1 cellular context compared by ENCODE assay signal in the genomic region with DNA sequence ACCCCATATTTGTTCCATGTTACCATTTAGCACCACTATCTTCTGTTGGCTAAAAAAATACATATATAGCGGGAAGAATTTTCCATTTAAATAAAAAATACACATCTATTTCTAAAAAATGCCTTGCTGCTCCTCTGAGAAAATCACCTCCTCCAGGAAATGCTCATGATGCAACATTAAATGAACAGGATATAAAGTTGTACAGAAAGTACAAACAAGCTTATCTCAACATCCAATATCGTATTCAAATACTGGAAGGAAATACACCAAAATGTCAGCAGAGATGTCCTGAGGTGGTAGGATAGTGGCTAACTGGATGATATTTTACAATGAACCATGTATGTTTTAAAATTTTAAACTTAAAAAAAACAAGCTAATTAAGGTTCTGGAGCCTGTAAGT.
TF ChIP-seq lines count a peak whose summit lies in the region.

No MANE protein-coding gene starts in this region.

TF ChIP-seq in IMR-90, 13 proteins besides CTCF, POLR2A, EP300 and RAD21:
- TF ChIP-seq CHD1 (IDR thresholded peaks at IDR 0.05; ENCODE audit: low read depth, low read length): no peak
- peak; percentile 36; the same call in 1 of the 2 replicates for TF ChIP-seq CEBPB (IDR thresholded peaks at IDR 0.05; ENCODE audit: low read depth, low read length)
- TF ChIP-seq NFE2L2 (IDR thresholded peaks at IDR 0.05; ENCODE audit: low read depth, low read length): no peak
